Comparison of ENCODE assay signal across 15 cellular contexts in genomic region chr14:23421594-23421993, GRCh38. TPM values are rescaled to one million over a fixed set of nuclear protein-coding genes. Genes with fewer than 3 reads are reported as not detected.
"Had no signal": no experiment of that assay in that cellular context is flagged by ENCODE, and none has a peak within 500 bp of the region (broad histone marks: within the 10 kb centered on the region; RNA-seq: fewer than 3 reads in every experiment).

No MANE protein-coding gene starts in this region.

- H3K27me3 ChIP-seq: ascending aorta, dorsolateral prefrontal cortex, right lobe of liver had no signal

- H3K36me3 Mint-ChIP-seq: naive B cell had no signal

- H3K9me3 Mint-ChIP-seq: naive B cell had no signal

- DNase-seq: activated CD4-positive, CD25-positive, alpha-beta regulatory T cell treated with anti-CD3 and anti-CD28 coated beads, Interleukin-2, amount 50 U/mL, for 72 hours; activated effector memory CD4-positive, alpha-beta T cell treated with anti-CD3 and anti-CD28 coated beads, Interleukin-2, amount 50 U/mL, for 16 hours; dorsolateral prefrontal cortex; left colon; naive B cell; right lobe of liver; SIG-M5; stomach had no signal

- H3K27ac ChIP-seq: ascending aorta, dorsolateral prefrontal cortex, right lobe of liver, stomach had no signal

- H3K36me3 ChIP-seq: ascending aorta, right lobe of liver, stomach had no signal

- H3K4me1 ChIP-seq: ascending aorta, right lobe of liver, stomach had no signal

- H3K4me3 ChIP-seq: ascending aorta, dorsolateral prefrontal cortex, right lobe of liver, stomach had no signal

- H3K4me3 Mint-ChIP-seq: naive B cell had no signal

- ATAC-seq: esophagus mucosa, left colon, right lobe of liver had no signal

- H3K9me3 ChIP-seq: ascending aorta, right lobe of liver, stomach had no signal

- H3K27ac Mint-ChIP-seq: naive B cell had no signal

RNA-seq across cellular contexts. Expression of gene MYH6, which starts 13.5 kb away (rescaled TPM):
- total RNA-seq: ascending aorta; bronchial epithelial cell; chondrocyte; esophagus mucosa; left colon; lung microvascular endothelial cell; T-helper 2 cell treated with Interferon-gamma antibody and Interleukin-4, amounts not matched to agents 100 ng/mL and 5 ng/mL, for 36 hours had no signal

RNA-seq across cellular contexts. Expression of gene MYH7, which starts 13.9 kb away (rescaled TPM):
- total RNA-seq: ascending aorta; bronchial epithelial cell; chondrocyte; left colon; lung microvascular endothelial cell; posterior vena cava; T-helper 2 cell treated with Interferon-gamma antibody and Interleukin-4, amounts not matched to agents 100 ng/mL and 5 ng/mL, for 36 hours had no signal

RNA-seq across cellular contexts. Expression of gene CMTM5, which starts 44.7 kb away (rescaled TPM):
- total RNA-seq: bronchial epithelial cell; chondrocyte; esophagus mucosa; lung microvascular endothelial cell; T-helper 2 cell treated with Interferon-gamma antibody and Interleukin-4, amounts not matched to agents 100 ng/mL and 5 ng/mL, for 36 hours had no signal

RNA-seq across cellular contexts. Expression of gene IL25, which starts 49.0 kb away (rescaled TPM):
- total RNA-seq: ascending aorta; bronchial epithelial cell; chondrocyte; esophagus mucosa; left colon; lung microvascular endothelial cell; posterior vena cava; right lobe of liver; stomach; T-helper 2 cell treated with Interferon-gamma antibody and Interleukin-4, amounts not matched to agents 100 ng/mL and 5 ng/mL, for 36 hours had no signal
- polyA plus RNA-seq: stomach had no signal
